In the genomic region with DNA sequence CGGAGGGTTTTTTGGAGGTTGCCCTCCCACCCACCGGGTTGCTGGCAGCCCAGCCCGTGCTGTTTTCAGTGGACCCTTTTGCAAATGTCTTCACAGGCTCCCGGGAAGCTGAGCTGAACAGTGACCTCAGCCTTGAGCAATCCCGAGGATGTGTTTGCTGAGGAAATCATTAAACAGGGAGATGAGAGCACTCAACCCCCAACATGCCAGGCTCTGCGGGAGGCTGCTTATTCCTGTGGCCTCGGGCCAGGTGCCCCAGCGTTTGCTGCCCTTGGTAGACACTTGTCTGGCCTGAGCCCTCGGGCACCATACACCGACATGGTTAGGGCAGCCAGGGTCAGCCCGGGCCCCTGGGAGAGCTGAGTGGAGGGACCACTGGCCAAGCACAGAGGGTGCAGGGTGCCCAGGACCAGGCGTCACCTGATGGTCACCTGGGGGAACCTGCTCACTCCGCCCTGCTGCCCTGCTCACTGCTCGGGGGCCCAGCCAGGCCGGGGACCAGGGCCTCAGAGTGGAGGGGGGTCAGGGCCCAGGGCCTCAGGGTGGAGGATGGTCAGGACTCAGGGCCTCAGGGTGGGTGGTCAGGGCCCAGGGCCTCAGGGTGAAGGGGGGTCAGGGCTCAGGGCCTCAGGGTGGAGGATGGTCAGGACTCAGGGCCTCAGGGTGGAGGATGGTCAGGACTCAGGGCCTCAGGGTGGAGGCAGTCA, we compare ENCODE assay signal across 1 cellular context.
TF ChIP-seq lines count a peak whose summit lies in the region.

No MANE protein-coding gene starts in this region.

TF ChIP-seq in HepG2, 621 proteins besides CTCF, POLR2A, EP300 and RAD21 (continued from another document and continues in another):
- no peak for TF ChIP-seq MATR3 (CRISPR knock-in tag; IDR thresholded peaks at IDR 0.05)
- TF ChIP-seq, protein P1, sequence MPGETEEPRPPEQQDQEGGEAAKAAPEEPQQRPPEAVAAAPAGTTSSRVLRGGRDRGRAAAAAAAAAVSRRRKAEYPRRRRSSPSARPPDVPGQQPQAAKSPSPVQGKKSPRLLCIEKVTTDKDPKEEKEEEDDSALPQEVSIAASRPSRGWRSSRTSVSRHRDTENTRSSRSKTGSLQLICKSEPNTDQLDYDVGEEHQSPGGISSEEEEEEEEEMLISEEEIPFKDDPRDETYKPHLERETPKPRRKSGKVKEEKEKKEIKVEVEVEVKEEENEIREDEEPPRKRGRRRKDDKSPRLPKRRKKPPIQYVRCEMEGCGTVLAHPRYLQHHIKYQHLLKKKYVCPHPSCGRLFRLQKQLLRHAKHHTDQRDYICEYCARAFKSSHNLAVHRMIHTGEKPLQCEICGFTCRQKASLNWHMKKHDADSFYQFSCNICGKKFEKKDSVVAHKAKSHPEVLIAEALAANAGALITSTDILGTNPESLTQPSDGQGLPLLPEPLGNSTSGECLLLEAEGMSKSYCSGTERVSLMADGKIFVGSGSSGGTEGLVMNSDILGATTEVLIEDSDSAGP (CRISPR knock-in tag; IDR thresholded peaks at IDR 0.05; ENCODE audit: borderline replicate concordance), result 0 out of 2 replicates have a peak, but pooled peaks have one; percentile 33
- TF ChIP-seq GATAD1 (CRISPR knock-in tag; IDR thresholded peaks at IDR 0.05), result 0 out of 2 replicates have a peak, but pooled peaks have one; percentile 34
- TF ChIP-seq ZNF772 (CRISPR knock-in tag; IDR thresholded peaks at IDR 0.05), result no peak
- TF ChIP-seq TCF7 (IDR thresholded peaks at IDR 0.05; ENCODE audit: low read depth), result peak; percentile 27; the same call in 1 of the 2 replicates
- TF ChIP-seq CCDC6 (CRISPR knock-in tag; IDR thresholded peaks at IDR 0.05), result 0 out of 2 replicates have a peak, but pooled peaks have one; percentile 59
- no peak for TF ChIP-seq ZMYM4 (CRISPR knock-in tag; IDR thresholded peaks at IDR 0.05)
- TF ChIP-seq, protein P2, sequence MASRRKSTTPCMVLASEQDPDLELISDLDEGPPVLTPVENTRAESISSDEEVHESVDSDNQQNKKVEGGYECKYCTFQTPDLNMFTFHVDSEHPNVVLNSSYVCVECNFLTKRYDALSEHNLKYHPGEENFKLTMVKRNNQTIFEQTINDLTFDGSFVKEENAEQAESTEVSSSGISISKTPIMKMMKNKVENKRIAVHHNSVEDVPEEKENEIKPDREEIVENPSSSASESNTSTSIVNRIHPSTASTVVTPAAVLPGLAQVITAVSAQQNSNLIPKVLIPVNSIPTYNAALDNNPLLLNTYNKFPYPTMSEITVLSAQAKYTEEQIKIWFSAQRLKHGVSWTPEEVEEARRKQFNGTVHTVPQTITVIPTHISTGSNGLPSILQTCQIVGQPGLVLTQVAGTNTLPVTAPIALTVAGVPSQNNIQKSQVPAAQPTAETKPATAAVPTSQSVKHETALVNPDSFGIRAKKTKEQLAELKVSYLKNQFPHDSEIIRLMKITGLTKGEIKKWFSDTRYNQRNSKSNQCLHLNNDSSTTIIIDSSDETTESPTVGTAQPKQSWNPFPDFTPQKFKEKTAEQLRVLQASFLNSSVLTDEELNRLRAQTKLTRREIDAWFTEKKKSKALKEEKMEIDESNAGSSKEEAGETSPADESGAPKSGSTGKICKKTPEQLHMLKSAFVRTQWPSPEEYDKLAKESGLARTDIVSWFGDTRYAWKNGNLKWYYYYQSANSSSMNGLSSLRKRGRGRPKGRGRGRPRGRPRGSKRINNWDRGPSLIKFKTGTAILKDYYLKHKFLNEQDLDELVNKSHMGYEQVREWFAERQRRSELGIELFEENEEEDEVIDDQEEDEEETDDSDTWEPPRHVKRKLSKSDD (CRISPR knock-in tag; IDR thresholded peaks at IDR 0.05; ENCODE audit: low read depth), result no peak
- TF ChIP-seq, protein P3, sequence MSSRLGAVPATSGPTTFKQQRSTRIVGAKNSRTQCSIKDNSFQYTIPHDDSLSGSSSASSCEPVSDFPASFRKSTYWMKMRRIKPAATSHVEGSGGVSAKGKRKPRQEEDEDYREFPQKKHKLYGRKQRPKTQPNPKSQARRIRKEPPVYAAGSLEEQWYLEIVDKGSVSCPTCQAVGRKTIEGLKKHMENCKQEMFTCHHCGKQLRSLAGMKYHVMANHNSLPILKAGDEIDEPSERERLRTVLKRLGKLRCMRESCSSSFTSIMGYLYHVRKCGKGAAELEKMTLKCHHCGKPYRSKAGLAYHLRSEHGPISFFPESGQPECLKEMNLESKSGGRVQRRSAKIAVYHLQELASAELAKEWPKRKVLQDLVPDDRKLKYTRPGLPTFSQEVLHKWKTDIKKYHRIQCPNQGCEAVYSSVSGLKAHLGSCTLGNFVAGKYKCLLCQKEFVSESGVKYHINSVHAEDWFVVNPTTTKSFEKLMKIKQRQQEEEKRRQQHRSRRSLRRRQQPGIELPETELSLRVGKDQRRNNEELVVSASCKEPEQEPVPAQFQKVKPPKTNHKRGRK (CRISPR knock-in tag; IDR thresholded peaks at IDR 0.05), result no peak
- TF ChIP-seq DMAP1 (CRISPR knock-in tag; IDR thresholded peaks at IDR 0.05), result no peak
- no peak for TF ChIP-seq NFIB (CRISPR knock-in tag; IDR thresholded peaks at IDR 0.05; ENCODE audit: borderline replicate concordance)
- TF ChIP-seq SIN3A (IDR thresholded peaks at IDR 0.05; ENCODE audit: borderline replicate concordance, low read depth, low read length), result no peak
- TF ChIP-seq HNRNPL (IDR thresholded peaks at IDR 0.05; ENCODE audit: low read depth, low read length), result peak; percentile 97
- no peak for TF ChIP-seq MZF1 (CRISPR knock-in tag; IDR thresholded peaks at IDR 0.05; ENCODE audit: borderline replicate concordance)
- no peak for TF ChIP-seq ARNTL (CRISPR knock-in tag; IDR thresholded peaks at IDR 0.05)
- no peak for TF ChIP-seq FOXA1 (IDR thresholded peaks at IDR 0.05)
- TF ChIP-seq FOXA1 (CRISPR knock-in tag; IDR thresholded peaks at IDR 0.05), result peak; percentile 64
- TF ChIP-seq, protein P4, sequence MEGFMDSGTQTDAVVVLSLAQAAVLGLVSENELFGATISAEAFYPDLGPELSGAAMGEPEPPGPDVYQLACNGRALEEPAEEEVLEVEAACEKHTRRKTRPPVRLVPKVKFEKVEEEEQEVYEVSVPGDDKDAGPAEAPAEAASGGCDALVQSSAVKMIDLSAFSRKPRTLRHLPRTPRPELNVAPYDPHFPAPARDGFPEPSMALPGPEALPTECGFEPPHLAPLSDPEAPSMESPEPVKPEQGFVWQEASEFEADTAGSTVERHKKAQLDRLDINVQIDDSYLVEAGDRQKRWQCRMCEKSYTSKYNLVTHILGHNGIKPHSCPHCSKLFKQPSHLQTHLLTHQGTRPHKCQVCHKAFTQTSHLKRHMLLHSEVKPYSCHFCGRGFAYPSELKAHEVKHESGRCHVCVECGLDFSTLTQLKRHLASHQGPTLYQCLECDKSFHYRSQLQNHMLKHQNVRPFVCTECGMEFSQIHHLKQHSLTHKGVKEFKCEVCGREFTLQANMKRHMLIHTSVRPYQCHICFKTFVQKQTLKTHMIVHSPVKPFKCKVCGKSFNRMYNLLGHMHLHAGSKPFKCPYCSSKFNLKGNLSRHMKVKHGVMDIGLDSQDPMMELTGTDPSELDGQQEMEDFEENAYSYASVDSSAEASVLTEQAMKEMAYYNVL (CRISPR knock-in tag; IDR thresholded peaks at IDR 0.05; ENCODE audit: borderline replicate concordance), result 0 out of 2 replicates have a peak, but pooled peaks have one; percentile 13
- TF ChIP-seq, protein P5, sequence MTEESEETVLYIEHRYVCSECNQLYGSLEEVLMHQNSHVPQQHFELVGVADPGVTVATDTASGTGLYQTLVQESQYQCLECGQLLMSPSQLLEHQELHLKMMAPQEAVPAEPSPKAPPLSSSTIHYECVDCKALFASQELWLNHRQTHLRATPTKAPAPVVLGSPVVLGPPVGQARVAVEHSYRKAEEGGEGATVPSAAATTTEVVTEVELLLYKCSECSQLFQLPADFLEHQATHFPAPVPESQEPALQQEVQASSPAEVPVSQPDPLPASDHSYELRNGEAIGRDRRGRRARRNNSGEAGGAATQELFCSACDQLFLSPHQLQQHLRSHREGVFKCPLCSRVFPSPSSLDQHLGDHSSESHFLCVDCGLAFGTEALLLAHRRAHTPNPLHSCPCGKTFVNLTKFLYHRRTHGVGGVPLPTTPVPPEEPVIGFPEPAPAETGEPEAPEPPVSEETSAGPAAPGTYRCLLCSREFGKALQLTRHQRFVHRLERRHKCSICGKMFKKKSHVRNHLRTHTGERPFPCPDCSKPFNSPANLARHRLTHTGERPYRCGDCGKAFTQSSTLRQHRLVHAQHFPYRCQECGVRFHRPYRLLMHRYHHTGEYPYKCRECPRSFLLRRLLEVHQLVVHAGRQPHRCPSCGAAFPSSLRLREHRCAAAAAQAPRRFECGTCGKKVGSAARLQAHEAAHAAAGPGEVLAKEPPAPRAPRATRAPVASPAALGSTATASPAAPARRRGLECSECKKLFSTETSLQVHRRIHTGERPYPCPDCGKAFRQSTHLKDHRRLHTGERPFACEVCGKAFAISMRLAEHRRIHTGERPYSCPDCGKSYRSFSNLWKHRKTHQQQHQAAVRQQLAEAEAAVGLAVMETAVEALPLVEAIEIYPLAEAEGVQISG (CRISPR knock-in tag; IDR thresholded peaks at IDR 0.05), result peak; percentile 12; the same call in 1 of the 2 replicates
- TF ChIP-seq NFYC (CRISPR knock-in tag; IDR thresholded peaks at IDR 0.05), result no peak
- TF ChIP-seq ZNF556 (CRISPR knock-in tag; IDR thresholded peaks at IDR 0.05; ENCODE audit: borderline replicate concordance), result no peak; the same call in 1 of the 2 replicates
- TF ChIP-seq ZNF589 (CRISPR knock-in tag; conservative IDR thresholded peaks at IDR 0.05), result no peak
- TF ChIP-seq ZFP82 (CRISPR knock-in tag; IDR thresholded peaks at IDR 0.05; ENCODE audit: borderline replicate concordance), result no peak
- TF ChIP-seq ZBTB7A (CRISPR knock-in tag; IDR thresholded peaks at IDR 0.05), result no peak
- peak; percentile 67; the same call in 1 of the 2 replicates for TF ChIP-seq ZBTB7B (CRISPR knock-in tag; IDR thresholded peaks at IDR 0.05)
- TF ChIP-seq JUNB (CRISPR knock-in tag; IDR thresholded peaks at IDR 0.05; ENCODE audit: borderline replicate concordance), result no peak
- TF ChIP-seq, protein P6, sequence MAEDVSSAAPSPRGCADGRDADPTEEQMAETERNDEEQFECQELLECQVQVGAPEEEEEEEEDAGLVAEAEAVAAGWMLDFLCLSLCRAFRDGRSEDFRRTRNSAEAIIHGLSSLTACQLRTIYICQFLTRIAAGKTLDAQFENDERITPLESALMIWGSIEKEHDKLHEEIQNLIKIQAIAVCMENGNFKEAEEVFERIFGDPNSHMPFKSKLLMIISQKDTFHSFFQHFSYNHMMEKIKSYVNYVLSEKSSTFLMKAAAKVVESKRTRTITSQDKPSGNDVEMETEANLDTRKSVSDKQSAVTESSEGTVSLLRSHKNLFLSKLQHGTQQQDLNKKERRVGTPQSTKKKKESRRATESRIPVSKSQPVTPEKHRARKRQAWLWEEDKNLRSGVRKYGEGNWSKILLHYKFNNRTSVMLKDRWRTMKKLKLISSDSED (CRISPR knock-in tag; IDR thresholded peaks at IDR 0.05), result no peak
- TF ChIP-seq ZKSCAN1 (IDR thresholded peaks at IDR 0.05; ENCODE audit: low read length), result no peak
- TF ChIP-seq ISX (CRISPR knock-in tag; conservative IDR thresholded peaks at IDR 0.05), result no peak
- peak; percentile 46; the same call in 1 of the 2 replicates for TF ChIP-seq HMG20A (CRISPR knock-in tag; IDR thresholded peaks at IDR 0.05; ENCODE audit: borderline replicate concordance)
- no peak for TF ChIP-seq SMYD3 (CRISPR knock-in tag; IDR thresholded peaks at IDR 0.05)
- no peak; the same call in 1 of the 2 replicates for TF ChIP-seq HOXA5 (CRISPR knock-in tag; IDR thresholded peaks at IDR 0.05)
- TF ChIP-seq KMT2A (CRISPR knock-in tag; IDR thresholded peaks at IDR 0.05), result no peak
- TF ChIP-seq MXI1 (IDR thresholded peaks at IDR 0.05; ENCODE audit: borderline replicate concordance, low read depth, low read length), result no peak
- TF ChIP-seq AKAP8 (CRISPR knock-in tag; IDR thresholded peaks at IDR 0.05), result no peak
- no peak for TF ChIP-seq ZNF644 (CRISPR knock-in tag; IDR thresholded peaks at IDR 0.05; ENCODE audit: low read depth)
- TF ChIP-seq ZNF777 (CRISPR knock-in tag; IDR thresholded peaks at IDR 0.05), result no peak
- TF ChIP-seq ZIK1 (CRISPR knock-in tag; IDR thresholded peaks at IDR 0.05; ENCODE audit: borderline replicate concordance, low read depth), result no peak
- TF ChIP-seq, protein P7, sequence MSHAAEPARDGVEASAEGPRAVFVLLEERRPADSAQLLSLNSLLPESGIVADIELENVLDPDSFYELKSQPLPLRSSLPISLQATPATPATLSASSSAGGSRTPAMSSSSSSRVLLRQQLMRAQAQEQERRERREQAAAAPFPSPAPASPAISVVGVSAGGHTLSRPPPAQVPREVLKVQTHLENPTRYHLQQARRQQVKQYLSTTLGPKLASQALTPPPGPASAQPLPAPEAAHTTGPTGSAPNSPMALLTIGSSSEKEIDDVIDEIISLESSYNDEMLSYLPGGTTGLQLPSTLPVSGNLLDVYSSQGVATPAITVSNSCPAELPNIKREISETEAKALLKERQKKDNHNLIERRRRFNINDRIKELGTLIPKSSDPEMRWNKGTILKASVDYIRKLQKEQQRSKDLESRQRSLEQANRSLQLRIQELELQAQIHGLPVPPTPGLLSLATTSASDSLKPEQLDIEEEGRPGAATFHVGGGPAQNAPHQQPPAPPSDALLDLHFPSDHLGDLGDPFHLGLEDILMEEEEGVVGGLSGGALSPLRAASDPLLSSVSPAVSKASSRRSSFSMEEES (CRISPR knock-in tag; IDR thresholded peaks at IDR 0.05), result no peak
- no peak for TF ChIP-seq DNMT1 (CRISPR knock-in tag; IDR thresholded peaks at IDR 0.05)
- TF ChIP-seq KLF11 (CRISPR knock-in tag; IDR thresholded peaks at IDR 0.05), result 0 out of 2 replicates have a peak, but pooled peaks have one; percentile 45
- no peak for TF ChIP-seq ZNF878 (CRISPR knock-in tag; IDR thresholded peaks at IDR 0.05)
- TF ChIP-seq ZNF335 (CRISPR knock-in tag; IDR thresholded peaks at IDR 0.05), result no peak
- no peak for TF ChIP-seq NONO (IDR thresholded peaks at IDR 0.05)
- TF ChIP-seq NONO (CRISPR knock-in tag; conservative IDR thresholded peaks at IDR 0.05), result peak; percentile 44; the same call in 1 of the 2 replicates
- TF ChIP-seq, protein P8, sequence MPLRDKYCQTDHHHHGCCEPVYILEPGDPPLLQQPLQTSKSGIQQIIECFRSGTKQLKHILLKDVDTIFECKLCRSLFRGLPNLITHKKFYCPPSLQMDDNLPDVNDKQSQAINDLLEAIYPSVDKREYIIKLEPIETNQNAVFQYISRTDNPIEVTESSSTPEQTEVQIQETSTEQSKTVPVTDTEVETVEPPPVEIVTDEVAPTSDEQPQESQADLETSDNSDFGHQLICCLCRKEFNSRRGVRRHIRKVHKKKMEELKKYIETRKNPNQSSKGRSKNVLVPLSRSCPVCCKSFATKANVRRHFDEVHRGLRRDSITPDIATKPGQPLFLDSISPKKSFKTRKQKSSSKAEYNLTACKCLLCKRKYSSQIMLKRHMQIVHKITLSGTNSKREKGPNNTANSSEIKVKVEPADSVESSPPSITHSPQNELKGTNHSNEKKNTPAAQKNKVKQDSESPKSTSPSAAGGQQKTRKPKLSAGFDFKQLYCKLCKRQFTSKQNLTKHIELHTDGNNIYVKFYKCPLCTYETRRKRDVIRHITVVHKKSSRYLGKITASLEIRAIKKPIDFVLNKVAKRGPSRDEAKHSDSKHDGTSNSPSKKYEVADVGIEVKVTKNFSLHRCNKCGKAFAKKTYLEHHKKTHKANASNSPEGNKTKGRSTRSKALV (CRISPR knock-in tag; IDR thresholded peaks at IDR 0.05), result no peak
